ENCODE assay signal across 1 cellular context in the genomic region with DNA sequence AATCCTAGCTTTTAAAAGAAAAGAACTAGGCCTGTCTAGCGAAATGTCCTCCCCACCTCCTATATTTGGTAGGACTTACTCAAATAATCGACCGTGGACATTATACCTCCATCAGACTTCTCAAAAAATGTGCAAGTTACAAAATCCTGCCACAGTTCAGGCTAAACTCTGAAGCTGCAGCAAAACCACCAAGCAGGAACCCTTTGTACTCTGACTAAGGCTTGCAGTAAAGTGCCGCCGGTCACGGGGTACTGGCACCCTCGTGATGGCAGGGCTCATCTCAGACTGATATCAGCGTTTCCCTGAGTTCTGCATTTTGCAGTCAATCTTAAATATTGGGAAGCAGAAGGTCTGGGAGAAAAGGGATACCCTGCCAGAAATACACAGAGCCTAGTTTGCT.
TF ChIP-seq lines count a peak whose summit lies in the region.

No MANE protein-coding gene starts in this region.

TF ChIP-seq in SK-N-SH, 30 proteins besides CTCF, POLR2A, EP300 and RAD21 (continued from another document):
- TF ChIP-seq, protein P1, sequence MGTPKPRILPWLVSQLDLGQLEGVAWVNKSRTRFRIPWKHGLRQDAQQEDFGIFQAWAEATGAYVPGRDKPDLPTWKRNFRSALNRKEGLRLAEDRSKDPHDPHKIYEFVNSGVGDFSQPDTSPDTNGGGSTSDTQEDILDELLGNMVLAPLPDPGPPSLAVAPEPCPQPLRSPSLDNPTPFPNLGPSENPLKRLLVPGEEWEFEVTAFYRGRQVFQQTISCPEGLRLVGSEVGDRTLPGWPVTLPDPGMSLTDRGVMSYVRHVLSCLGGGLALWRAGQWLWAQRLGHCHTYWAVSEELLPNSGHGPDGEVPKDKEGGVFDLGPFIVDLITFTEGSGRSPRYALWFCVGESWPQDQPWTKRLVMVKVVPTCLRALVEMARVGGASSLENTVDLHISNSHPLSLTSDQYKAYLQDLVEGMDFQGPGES (IDR thresholded peaks at IDR 0.05; ENCODE audit: low read depth, low read length): no peak
- TF ChIP-seq SMC3 (IDR thresholded peaks at IDR 0.05; ENCODE audit: low read depth, low read length) (no peak), RCOR1 (IDR thresholded peaks at IDR 0.05; ENCODE audit: low read length) (no peak), EZH2phosphoT487 (IDR thresholded peaks at IDR 0.05; ENCODE audit: borderline replicate concordance, low read depth) (no peak), TAF1 (IDR thresholded peaks at IDR 0.05; ENCODE audit: borderline replicate concordance, low read depth, low read length) (no peak), CHD2 (IDR thresholded peaks at IDR 0.05; ENCODE audit: low read length, partially characterized antibody) (no peak), NFIC (IDR thresholded peaks at IDR 0.05; ENCODE audit: borderline replicate concordance) (no peak), RXRA (IDR thresholded peaks at IDR 0.05; ENCODE audit: borderline replicate concordance, low read depth) (no peak)
- TF ChIP-seq, protein P2, sequence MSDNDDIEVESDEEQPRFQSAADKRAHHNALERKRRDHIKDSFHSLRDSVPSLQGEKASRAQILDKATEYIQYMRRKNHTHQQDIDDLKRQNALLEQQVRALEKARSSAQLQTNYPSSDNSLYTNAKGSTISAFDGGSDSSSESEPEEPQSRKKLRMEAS (IDR thresholded peaks at IDR 0.05; ENCODE audit: low read depth): no peak
- TF ChIP-seq, protein P3, sequence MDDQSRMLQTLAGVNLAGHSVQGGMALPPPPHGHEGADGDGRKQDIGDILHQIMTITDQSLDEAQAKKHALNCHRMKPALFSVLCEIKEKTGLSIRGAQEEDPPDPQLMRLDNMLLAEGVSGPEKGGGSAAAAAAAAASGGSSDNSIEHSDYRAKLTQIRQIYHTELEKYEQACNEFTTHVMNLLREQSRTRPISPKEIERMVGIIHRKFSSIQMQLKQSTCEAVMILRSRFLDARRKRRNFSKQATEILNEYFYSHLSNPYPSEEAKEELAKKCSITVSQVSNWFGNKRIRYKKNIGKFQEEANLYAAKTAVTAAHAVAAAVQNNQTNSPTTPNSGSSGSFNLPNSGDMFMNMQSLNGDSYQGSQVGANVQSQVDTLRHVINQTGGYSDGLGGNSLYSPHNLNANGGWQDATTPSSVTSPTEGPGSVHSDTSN (IDR thresholded peaks at IDR 0.05): no peak
